13 cellular contexts compared by ENCODE assay signal in genomic region chr20:49306903-49307336, GRCh38. TPM values are rescaled to one million over a fixed set of nuclear protein-coding genes. Genes with fewer than 3 reads are reported as not detected.
DNase-seq lines count a peak whose midpoint lies in the region; ATAC-seq and TF ChIP-seq lines count a peak whose summit lies in the region.
"Had no signal": no experiment of that assay in that cellular context is flagged by ENCODE, and none has a peak within 500 bp of the region (broad histone marks: within the 10 kb centered on the region; RNA-seq: fewer than 3 reads in every experiment).

No MANE protein-coding gene starts in this region.

- no peak overlapping the region for H3K27ac ChIP-seq in uterus
- H3K27ac ChIP-seq: left ventricle myocardium inferior had no signal

- H3K9me3 Mint-ChIP-seq in stimulated activated naive CD8-positive, alpha-beta T cell treated with anti-CD3 and anti-CD28 coated beads, Interleukin-15, amount 100 ng/mL, for 72 hours: peaks cover 6 to 14% of the 10 kb centered on the region in 2 donors

- H3K4me3 Mint-ChIP-seq in stimulated activated naive CD8-positive, alpha-beta T cell treated with anti-CD3 and anti-CD28 coated beads, Interleukin-15, amount 100 ng/mL, for 72 hours: no peak overlapping the region
- H3K4me3 Mint-ChIP-seq: B cell, naive B cell had no signal

- intact Hi-C loops in uterus (cut with DNase I; ENCODE audit: low total_unique reads): no loop called here

- no peak for TF ChIP-seq POLR2A in uterus (IDR thresholded peaks at IDR 0.05)

- DNase-seq in COR-L47 (lab: John Stamatoyannopoulos, UW) (peak; percentile 93), NCI-H146 (lab: John Stamatoyannopoulos, UW) (peak; percentile 96), NCI-H524 treated with DMSO at 0.1 percent for 48 hours (lab: John Stamatoyannopoulos, UW) (peak; percentile 26), epithelial cell of esophagus (ENCODE audit: low read depth) (peak; percentile 51), uterus (no peak)
- no peak for DNase-seq in stimulated activated naive CD8-positive, alpha-beta T cell treated with anti-CD3 and anti-CD28 coated beads, Interleukin-15, amount 100 ng/mL, for 72 hours
- DNase-seq: activated naive CD4-positive, alpha-beta T cell; GF-D8; left ventricle myocardium inferior; naive B cell had no signal

- H3K27me3 ChIP-seq in uterus: no peaks in the 10 kb centered on the region

- peaks cover 11% of the 10 kb centered on the region for H3K27me3 Mint-ChIP-seq in stimulated activated naive CD8-positive, alpha-beta T cell treated with anti-CD3 and anti-CD28 coated beads, Interleukin-15, amount 100 ng/mL, for 72 hours

- peaks cover 27% of the 10 kb centered on the region for H3K4me1 Mint-ChIP-seq in stimulated activated naive CD8-positive, alpha-beta T cell treated with anti-CD3 and anti-CD28 coated beads, Interleukin-15, amount 100 ng/mL, for 72 hours

- no peaks in the 10 kb centered on the region for H3K4me1 ChIP-seq in uterus

- TF ChIP-seq CTCF in epithelial cell of esophagus (IDR thresholded peaks at IDR 0.05; ENCODE audit: insufficient read depth, low read depth, low read length, missing control alignments): no peak
- TF ChIP-seq CTCF in uterus (IDR thresholded peaks at IDR 0.05): no peak

- no peaks in the 10 kb centered on the region for H3K9me3 ChIP-seq in uterus

- no peak overlapping the region for H3K27ac Mint-ChIP-seq in stimulated activated naive CD8-positive, alpha-beta T cell treated with anti-CD3 and anti-CD28 coated beads, Interleukin-15, amount 100 ng/mL, for 72 hours
- H3K27ac Mint-ChIP-seq: B cell, naive B cell had no signal

- no peak for ATAC-seq in stimulated activated naive CD8-positive, alpha-beta T cell treated with anti-CD3 and anti-CD28 coated beads, Interleukin-15, amount 100 ng/mL, for 72 hours
- ATAC-seq in HG02678 (IDR thresholded peaks at IDR 0.05; ENCODE audit: unreplicated experiment): no peak
- ATAC-seq in GM19035 (IDR thresholded peaks at IDR 0.05; ENCODE audit: unreplicated experiment): no peak

- H3K4me3 ChIP-seq in epithelial cell of esophagus (ENCODE audit: low read length): no peak overlapping the region
- no peak overlapping the region for H3K4me3 ChIP-seq in uterus
- H3K4me3 ChIP-seq: left ventricle myocardium inferior had no signal

- H3K36me3 ChIP-seq in uterus: no peaks in the 10 kb centered on the region
- H3K36me3 ChIP-seq: left ventricle myocardium inferior had no signal

RNA-seq across cellular contexts. Expression of gene ZNFX1, which starts 29.1 kb away (rescaled TPM):
- 10 to 100 TPM; 20.0 to 46.2 (median 26.3) TPM for total RNA-seq in uterus

Comparison
In these comparisons a context has a peak if more than half of its experiments do, and no peak if none do; other contexts are left out.
1. DNase-seq: peak in COR-L47 (single experiment), NCI-H146 (single experiment), NCI-H524 treated with DMSO at 0.1 percent for 48 hours (single experiment) and epithelial cell of esophagus (single experiment); none in stimulated activated naive CD8-positive, alpha-beta T cell treated with anti-CD3 and anti-CD28 coated beads, Interleukin-15, amount 100 ng/mL, for 72 hours (0 of 2) and uterus (0 of 2).